ENCODE assay signal across 1 cellular context in genomic region chr21:42734323-42734971, GRCh38.
TF ChIP-seq lines count a peak whose summit lies in the region.

No MANE protein-coding gene starts in this region.

TF ChIP-seq in HepG2, 621 proteins besides CTCF, POLR2A, EP300 and RAD21 (continued from another document and continues in another):
- TF ChIP-seq ARID4A (CRISPR knock-in tag; IDR thresholded peaks at IDR 0.05; ENCODE audit: borderline replicate concordance): no peak; the same call in 1 of the 2 replicates
- no peak for TF ChIP-seq ZBTB20 (CRISPR knock-in tag; IDR thresholded peaks at IDR 0.05; ENCODE audit: borderline replicate concordance, low read depth)
- TF ChIP-seq ETV5 (CRISPR knock-in tag; IDR thresholded peaks at IDR 0.05; ENCODE audit: borderline replicate concordance): peak; percentile 29; the same call in 1 of the 2 replicates
- no peak for TF ChIP-seq AFF4 (CRISPR knock-in tag; IDR thresholded peaks at IDR 0.05)
- no peak for TF ChIP-seq ZMAT3 (CRISPR knock-in tag; conservative IDR thresholded peaks at IDR 0.05)
- no peak for TF ChIP-seq ZNF839 (CRISPR knock-in tag; IDR thresholded peaks at IDR 0.05; ENCODE audit: borderline replicate concordance)
- TF ChIP-seq REXO4 (CRISPR knock-in tag; IDR thresholded peaks at IDR 0.05; ENCODE audit: borderline replicate concordance): no peak
- no peak for TF ChIP-seq ARNTL (CRISPR knock-in tag; IDR thresholded peaks at IDR 0.05)
- TF ChIP-seq E2F5 (CRISPR knock-in tag; conservative IDR thresholded peaks at IDR 0.05): no peak
- TF ChIP-seq ZNF138 (CRISPR knock-in tag; IDR thresholded peaks at IDR 0.05; ENCODE audit: low read depth): no peak
- TF ChIP-seq KLF12 (CRISPR knock-in tag; IDR thresholded peaks at IDR 0.05; ENCODE audit: borderline replicate concordance): no peak
- no peak for TF ChIP-seq ZNF672 (CRISPR knock-in tag; IDR thresholded peaks at IDR 0.05)
- no peak for TF ChIP-seq TBX2 (CRISPR knock-in tag; IDR thresholded peaks at IDR 0.05; ENCODE audit: borderline replicate concordance)
- peak; percentile 94 for TF ChIP-seq MEIS1 (CRISPR knock-in tag; IDR thresholded peaks at IDR 0.05; ENCODE audit: borderline replicate concordance)
- TF ChIP-seq ZFY (CRISPR knock-in tag; IDR thresholded peaks at IDR 0.05): peak; percentile 23; the same call in 1 of the 2 replicates
- TF ChIP-seq ZNF646 (CRISPR knock-in tag; IDR thresholded peaks at IDR 0.05): no peak
- peak; percentile 56 for TF ChIP-seq TCF7 (IDR thresholded peaks at IDR 0.05; ENCODE audit: low read depth)
- no peak for TF ChIP-seq ZSCAN25 (CRISPR knock-in tag; IDR thresholded peaks at IDR 0.05)
- TF ChIP-seq, protein P1, sequence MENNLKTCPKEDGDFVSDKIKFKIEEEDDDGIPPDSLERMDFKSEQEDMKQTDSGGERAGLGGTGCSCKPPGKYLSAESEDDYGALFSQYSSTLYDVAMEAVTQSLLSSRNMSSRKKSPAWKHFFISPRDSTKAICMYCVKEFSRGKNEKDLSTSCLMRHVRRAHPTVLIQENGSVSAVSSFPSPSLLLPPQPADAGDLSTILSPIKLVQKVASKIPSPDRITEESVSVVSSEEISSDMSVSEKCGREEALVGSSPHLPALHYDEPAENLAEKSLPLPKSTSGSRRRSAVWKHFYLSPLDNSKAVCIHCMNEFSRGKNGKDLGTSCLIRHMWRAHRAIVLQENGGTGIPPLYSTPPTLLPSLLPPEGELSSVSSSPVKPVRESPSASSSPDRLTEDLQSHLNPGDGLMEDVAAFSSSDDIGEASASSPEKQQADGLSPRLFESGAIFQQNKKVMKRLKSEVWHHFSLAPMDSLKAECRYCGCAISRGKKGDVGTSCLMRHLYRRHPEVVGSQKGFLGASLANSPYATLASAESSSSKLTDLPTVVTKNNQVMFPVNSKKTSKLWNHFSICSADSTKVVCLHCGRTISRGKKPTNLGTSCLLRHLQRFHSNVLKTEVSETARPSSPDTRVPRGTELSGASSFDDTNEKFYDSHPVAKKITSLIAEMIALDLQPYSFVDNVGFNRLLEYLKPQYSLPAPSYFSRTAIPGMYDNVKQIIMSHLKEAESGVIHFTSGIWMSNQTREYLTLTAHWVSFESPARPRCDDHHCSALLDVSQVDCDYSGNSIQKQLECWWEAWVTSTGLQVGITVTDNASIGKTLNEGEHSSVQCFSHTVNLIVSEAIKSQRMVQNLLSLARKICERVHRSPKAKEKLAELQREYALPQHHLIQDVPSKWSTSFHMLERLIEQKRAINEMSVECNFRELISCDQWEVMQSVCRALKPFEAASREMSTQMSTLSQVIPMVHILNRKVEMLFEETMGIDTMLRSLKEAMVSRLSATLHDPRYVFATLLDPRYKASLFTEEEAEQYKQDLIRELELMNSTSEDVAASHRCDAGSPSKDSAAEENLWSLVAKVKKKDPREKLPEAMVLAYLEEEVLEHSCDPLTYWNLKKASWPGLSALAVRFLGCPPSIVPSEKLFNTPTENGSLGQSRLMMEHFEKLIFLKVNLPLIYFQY (CRISPR knock-in tag; IDR thresholded peaks at IDR 0.05; ENCODE audit: borderline replicate concordance): no peak
- TF ChIP-seq GABPA (IDR thresholded peaks at IDR 0.05; ENCODE audit: low read depth, low read length): no peak
- no peak for TF ChIP-seq GABPA (CRISPR knock-in tag; IDR thresholded peaks at IDR 0.05; ENCODE audit: low read depth)
- TF ChIP-seq, protein P2, sequence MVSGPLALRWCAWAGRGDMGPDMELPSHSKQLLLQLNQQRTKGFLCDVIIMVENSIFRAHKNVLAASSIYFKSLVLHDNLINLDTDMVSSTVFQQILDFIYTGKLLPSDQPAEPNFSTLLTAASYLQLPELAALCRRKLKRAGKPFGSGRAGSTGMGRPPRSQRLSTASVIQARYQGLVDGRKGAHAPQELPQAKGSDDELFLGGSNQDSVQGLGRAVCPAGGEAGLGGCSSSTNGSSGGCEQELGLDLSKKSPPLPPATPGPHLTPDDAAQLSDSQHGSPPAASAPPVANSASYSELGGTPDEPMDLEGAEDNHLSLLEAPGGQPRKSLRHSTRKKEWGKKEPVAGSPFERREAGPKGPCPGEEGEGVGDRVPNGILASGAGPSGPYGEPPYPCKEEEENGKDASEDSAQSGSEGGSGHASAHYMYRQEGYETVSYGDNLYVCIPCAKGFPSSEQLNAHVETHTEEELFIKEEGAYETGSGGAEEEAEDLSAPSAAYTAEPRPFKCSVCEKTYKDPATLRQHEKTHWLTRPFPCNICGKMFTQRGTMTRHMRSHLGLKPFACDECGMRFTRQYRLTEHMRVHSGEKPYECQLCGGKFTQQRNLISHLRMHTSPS (CRISPR knock-in tag; IDR thresholded peaks at IDR 0.05; ENCODE audit: low read depth): peak; percentile 39; the same call in 1 of the 2 replicates
- TF ChIP-seq ARID2 (CRISPR knock-in tag; IDR thresholded peaks at IDR 0.05; ENCODE audit: borderline replicate concordance): no peak
- no peak for TF ChIP-seq ZNF251 (CRISPR knock-in tag; IDR thresholded peaks at IDR 0.05)
- no peak for TF ChIP-seq BCLAF1 (IDR thresholded peaks at IDR 0.05)
- TF ChIP-seq CC2D1A (CRISPR knock-in tag; IDR thresholded peaks at IDR 0.05): no peak
- no peak for TF ChIP-seq WIZ (CRISPR knock-in tag; IDR thresholded peaks at IDR 0.05)
- no peak for TF ChIP-seq ZNF335 (CRISPR knock-in tag; IDR thresholded peaks at IDR 0.05)
- TF ChIP-seq CBX1 (IDR thresholded peaks at IDR 0.05; ENCODE audit: low read depth): no peak
- no peak for TF ChIP-seq ZNF274 (CRISPR knock-in tag; IDR thresholded peaks at IDR 0.05)
